ENCODE assay signal across 26 cellular contexts in genomic region chr1:157819215-157819614, GRCh38. TPM values are rescaled to one million over a fixed set of nuclear protein-coding genes. Genes with fewer than 3 reads are reported as not detected.
"Had no signal": no experiment of that assay in that cellular context is flagged by ENCODE, and none has a peak within 500 bp of the region (broad histone marks: within the 10 kb centered on the region; RNA-seq: fewer than 3 reads in every experiment).

No MANE protein-coding gene starts in this region.

- H3K9me3 Mint-ChIP-seq: activated B cell treated with CpG ODN at 0.5 μM for 24 hours; activated CD4-positive, alpha-beta T cell treated with anti-CD3 and anti-CD28 coated beads, Interleukin-2, amount 10 ng/mL, durations not matched to agents 24 days and 14 days had no signal

- H2AFZ ChIP-seq: PC-9 had no signal

- H3K9ac ChIP-seq: KMS-11 had no signal

- H3K4me3 ChIP-seq: cardiac muscle cell, PC-9 had no signal

- H3K27me3 Mint-ChIP-seq: activated B cell treated with CpG ODN at 0.5 μM for 24 hours; activated naive CD4-positive, alpha-beta T cell treated with anti-CD3 and anti-CD28 coated beads, Interleukin-2, amount 10 ng/mL, durations not matched to agents 7 days and 5 days; T-helper 17 cell had no signal

- H3K27ac ChIP-seq: brain microvascular endothelial cell, cardiac muscle cell, KMS-11, PC-9 had no signal

- H3K36me3 ChIP-seq: brain microvascular endothelial cell, cardiac muscle cell had no signal

- DNase-seq: activated CD4-positive, alpha-beta T cell treated with anti-CD3 and anti-CD28 coated beads for 1 hour; activated CD4-positive, alpha-beta T cell treated with anti-CD3 and anti-CD28 coated beads, Interleukin-2, amount 10 ng/mL, durations not matched to agents 24 days and 14 days; activated CD4-positive, alpha-beta T cell treated with anti-CD3 and anti-CD28 coated beads, Interleukin-2, amount 50 U/mL, for 48 hours; activated CD8-positive, alpha-beta memory T cell treated with anti-CD3 and anti-CD28 coated beads, Interleukin-2, amount 10 ng/mL, durations not matched to agents 7 days and 5 days; activated gamma-delta T cell; activated naive CD4-positive, alpha-beta T cell treated with anti-CD3 and anti-CD28 coated beads, Interleukin-2, amount 10 ng/mL, durations not matched to agents 7 days and 5 days; activated naive CD8-positive, alpha-beta T cell treated with anti-CD3 and anti-CD28 coated beads for 36 hours; activated T-cell treated with anti-CD3 and anti-CD28 coated beads, Interleukin-2, amount 50 U/mL, for 48 hours; brain microvascular endothelial cell; cerebellar nuclear complex; MM.1S; NCI-H1105 treated with DMSO at 0.1 percent for 48 hours; NCI-H1436 treated with DMSO at 0.1 percent for 48 hours; NCI-H187; NCI-H2081; NCI-H446; NCI-H524; PC-9; SHP77 treated with DMSO at 0.1 percent for 48 hours; T-helper 17 cell; T1000 had no signal

- H3K27ac Mint-ChIP-seq: activated B cell treated with CpG ODN at 0.5 μM for 24 hours; activated CD4-positive, alpha-beta T cell treated with anti-CD3 and anti-CD28 coated beads, Interleukin-2, amount 10 ng/mL, durations not matched to agents 24 days and 14 days; activated CD8-positive, alpha-beta memory T cell treated with anti-CD3 and anti-CD28 coated beads, Interleukin-2, amount 10 ng/mL, durations not matched to agents 7 days and 5 days; activated naive CD4-positive, alpha-beta T cell treated with anti-CD3 and anti-CD28 coated beads, Interleukin-2, amount 10 ng/mL, durations not matched to agents 7 days and 5 days; activated naive CD8-positive, alpha-beta T cell treated with anti-CD3 and anti-CD28 coated beads for 36 hours; activated T-helper 17 cell treated with anti-CD3 and anti-CD28 coated beads, Interleukin-2, amount 50 U/mL, for 72 hours; T-helper 17 cell had no signal

- H3K27me3 ChIP-seq: brain microvascular endothelial cell, cardiac muscle cell had no signal

- H3K36me3 Mint-ChIP-seq: activated CD8-positive, alpha-beta memory T cell treated with anti-CD3 and anti-CD28 coated beads, Interleukin-2, amount 10 ng/mL, durations not matched to agents 7 days and 5 days; activated naive CD4-positive, alpha-beta T cell treated with anti-CD3 and anti-CD28 coated beads, Interleukin-2, amount 10 ng/mL, durations not matched to agents 7 days and 5 days; activated naive CD8-positive, alpha-beta T cell treated with anti-CD3 and anti-CD28 coated beads for 36 hours had no signal

- H3K4me1 Mint-ChIP-seq: activated CD4-positive, alpha-beta T cell treated with anti-CD3 and anti-CD28 coated beads, Interleukin-2, amount 10 ng/mL, durations not matched to agents 24 days and 14 days; activated CD8-positive, alpha-beta memory T cell treated with anti-CD3 and anti-CD28 coated beads, Interleukin-2, amount 10 ng/mL, durations not matched to agents 7 days and 5 days; activated naive CD4-positive, alpha-beta T cell treated with anti-CD3 and anti-CD28 coated beads, Interleukin-2, amount 10 ng/mL, durations not matched to agents 7 days and 5 days; activated naive CD8-positive, alpha-beta T cell treated with anti-CD3 and anti-CD28 coated beads for 36 hours; activated T-helper 17 cell treated with anti-CD3 and anti-CD28 coated beads, Interleukin-2, amount 50 U/mL, for 72 hours; T-helper 17 cell had no signal

- H3K4me2 ChIP-seq: KMS-11, PC-9 had no signal

- ATAC-seq: activated CD8-positive, alpha-beta memory T cell treated with anti-CD3 and anti-CD28 coated beads, Interleukin-2, amount 10 ng/mL, durations not matched to agents 7 days and 5 days; activated T-helper 17 cell treated with anti-CD3 and anti-CD28 coated beads, Interleukin-2, amount 50 U/mL, for 72 hours had no signal

- H3K4me3 Mint-ChIP-seq: activated B cell treated with CpG ODN at 0.5 μM for 24 hours; activated CD4-positive, alpha-beta T cell treated with anti-CD3 and anti-CD28 coated beads, Interleukin-2, amount 10 ng/mL, durations not matched to agents 24 days and 14 days; activated CD8-positive, alpha-beta memory T cell treated with anti-CD3 and anti-CD28 coated beads, Interleukin-2, amount 10 ng/mL, durations not matched to agents 7 days and 5 days; activated naive CD4-positive, alpha-beta T cell treated with anti-CD3 and anti-CD28 coated beads, Interleukin-2, amount 10 ng/mL, durations not matched to agents 7 days and 5 days; activated naive CD8-positive, alpha-beta T cell treated with anti-CD3 and anti-CD28 coated beads for 36 hours; activated T-helper 17 cell treated with anti-CD3 and anti-CD28 coated beads, Interleukin-2, amount 50 U/mL, for 72 hours; T-helper 17 cell had no signal

RNA-seq across cellular contexts. Expression of gene FCRL1, which starts 0.7 kb away (rescaled TPM):
- total RNA-seq: activated CD4-positive, alpha-beta T cell treated with anti-CD3 and anti-CD28 coated beads, Interleukin-2, amount 10 ng/mL, durations not matched to agents 24 days and 14 days; activated CD8-positive, alpha-beta memory T cell treated with anti-CD3 and anti-CD28 coated beads, Interleukin-2, amount 10 ng/mL, durations not matched to agents 7 days and 5 days; activated T-helper 17 cell treated with anti-CD3 and anti-CD28 coated beads, Interleukin-2, amount 50 U/mL, for 72 hours; cardiac muscle cell; PC-9; SK-MEL-5 had no signal
- polyA plus RNA-seq: cardiac muscle cell had no signal

RNA-seq across cellular contexts. Expression of gene CD5L, which starts 22.4 kb away (rescaled TPM):
- total RNA-seq: activated CD4-positive, alpha-beta T cell treated with anti-CD3 and anti-CD28 coated beads, Interleukin-2, amount 10 ng/mL, durations not matched to agents 24 days and 14 days; activated CD8-positive, alpha-beta memory T cell treated with anti-CD3 and anti-CD28 coated beads, Interleukin-2, amount 10 ng/mL, durations not matched to agents 7 days and 5 days; activated naive CD8-positive, alpha-beta T cell treated with anti-CD3 and anti-CD28 coated beads for 36 hours; activated T-helper 17 cell treated with anti-CD3 and anti-CD28 coated beads, Interleukin-2, amount 50 U/mL, for 72 hours; cardiac muscle cell; PC-9; T-helper 17 cell had no signal
- polyA plus RNA-seq: cardiac muscle cell had no signal

RNA-seq across cellular contexts. Expression of gene FCRL2, which starts 42.3 kb away (rescaled TPM):
- total RNA-seq: activated CD4-positive, alpha-beta T cell treated with anti-CD3 and anti-CD28 coated beads, Interleukin-2, amount 10 ng/mL, durations not matched to agents 24 days and 14 days; activated CD8-positive, alpha-beta memory T cell treated with anti-CD3 and anti-CD28 coated beads, Interleukin-2, amount 10 ng/mL, durations not matched to agents 7 days and 5 days; activated T-helper 17 cell treated with anti-CD3 and anti-CD28 coated beads, Interleukin-2, amount 50 U/mL, for 72 hours; cardiac muscle cell; PC-9 had no signal
- polyA plus RNA-seq: cardiac muscle cell had no signal
